ENCODE assay signal across 21 cellular contexts in the genomic region with DNA sequence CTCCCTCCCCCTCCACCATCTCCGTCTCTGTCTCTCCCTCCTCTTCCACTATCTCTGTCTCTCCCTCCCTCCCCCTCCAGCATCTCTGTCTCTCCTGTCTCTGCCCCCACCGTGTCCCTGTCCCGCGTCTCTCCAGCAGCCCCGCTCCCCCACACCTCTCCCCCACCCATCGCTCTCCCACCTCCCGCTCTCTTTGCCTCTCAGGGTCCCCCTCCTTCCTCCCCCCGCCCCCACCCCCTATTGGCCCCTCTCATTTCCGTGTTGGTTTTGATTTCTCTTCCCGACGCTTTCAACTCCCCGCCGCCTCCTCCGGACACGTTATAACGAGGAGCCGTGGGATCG. TPM values are rescaled to one million over a fixed set of nuclear protein-coding genes. Genes with fewer than 3 reads are reported as not detected.
DNase-seq lines count a peak whose midpoint lies in the region; ATAC-seq and TF ChIP-seq lines count a peak whose summit lies in the region.
"Had no signal": no experiment of that assay in that cellular context is flagged by ENCODE, and none has a peak within 500 bp of the region (broad histone marks: within the 10 kb centered on the region; RNA-seq: fewer than 3 reads in every experiment).

No MANE protein-coding gene starts in this region.

- H3K4me2 ChIP-seq in SU-DHL-6 (ENCODE audit: low read depth, low read length, poor library complexity, severe bottlenecking) = peak overlapping the region; percentile 98
- H3K4me2 ChIP-seq: PC-9 had no signal

- H3K36me3 ChIP-seq in SU-DHL-6 (ENCODE audit: low read length) (no peaks in the 10 kb centered on the region), upper lobe of left lung (no peaks in the 10 kb centered on the region)
- H3K36me3 ChIP-seq: esophagus muscularis mucosa, gastrocnemius medialis, pancreas, right lobe of liver, vagina had no signal

- H3K79me2 ChIP-seq in SU-DHL-6 (ENCODE audit: insufficient read depth, low read length) = peaks cover 53% of the 10 kb centered on the region

- peaks cover 5 to 31% (median 20%) of the 10 kb centered on the region in 4 donors for H3K4me1 ChIP-seq in upper lobe of left lung
- H3K4me1 ChIP-seq: gastrocnemius medialis, pancreas, right lobe of liver had no signal

- H3K27me3 ChIP-seq in SU-DHL-6 (ENCODE audit: low read length) (no peaks in the 10 kb centered on the region), upper lobe of left lung (peaks cover 0 to 38% (median 25%) of the 10 kb centered on the region in 4 donors)
- H3K27me3 ChIP-seq: right lobe of liver had no signal

- H3K27ac ChIP-seq in SU-DHL-6 (ENCODE audit: low read depth, low read length) (peak overlapping the region; percentile 99), upper lobe of left lung (no peak overlapping the region)
- H3K27ac ChIP-seq: esophagus muscularis mucosa, gastrocnemius medialis, HL-60, pancreas, PC-9, right lobe of liver, vagina had no signal

- no peak overlapping the region for H2AFZ ChIP-seq in SU-DHL-6 (ENCODE audit: low read depth, low read length, severe bottlenecking)
- H2AFZ ChIP-seq: PC-9 had no signal

- TF ChIP-seq EP300 in upper lobe of left lung (IDR thresholded peaks at IDR 0.05) = no peak

- 2% methylated on average over 13 to 16 of the region's 18 CpGs for WGBS in upper lobe of left lung, 2 donors

- H3K9me2 ChIP-seq in SU-DHL-6 (replicated peaks; ENCODE audit: insufficient read depth, low read length) = no peaks in the 10 kb centered on the region

- H3K4me3 ChIP-seq in SU-DHL-6 (ENCODE audit: insufficient read depth, low read length, poor library complexity, severe bottlenecking) (peak overlapping the region; percentile 73), upper lobe of left lung (no peak overlapping the region)
- H3K4me3 ChIP-seq: esophagus muscularis mucosa, gastrocnemius medialis, pancreas, PC-9, right lobe of liver, vagina had no signal

- peak; percentile 11 for DNase-seq in Right ventricle myocardium inferior (ENCODE audit: missing footprints)
- no peak for DNase-seq in left cardiac atrium
- DNase-seq in glomerular visceral epithelial cell (ENCODE audit: extremely low spot score) = no peak
- DNase-seq in stimulated activated CD4-positive, alpha-beta T cell treated with anti-CD3 and anti-CD28 coated beads, Interleukin-4, amount 100 ng/mL, for 1 hour = no peak
- no peak for DNase-seq in upper lobe of left lung
- DNase-seq: activated CD4-positive, alpha-beta T cell treated with anti-CD3 and anti-CD28 coated beads, Interleukin-2, amount 10 ng/mL, durations not matched to agents 7 days and 5 days; cerebellar nuclear complex; effector memory CD8-positive, alpha-beta T cell; gastrocnemius medialis; GF-D8; kidney glomerular epithelial cell; mesenchymal stem cell; naive B cell; PC-9; right lobe of liver; substantia nigra had no signal

- intact Hi-C loops in Right ventricle myocardium inferior (cut with DNase I) (no loop called here), left cardiac atrium (cut with DNase I) (no loop called here)

- no peaks in the 10 kb centered on the region for H3K9me3 ChIP-seq in SU-DHL-6 (ENCODE audit: insufficient read depth, low read length)
- no peaks in the 10 kb centered on the region for H3K9me3 ChIP-seq in upper lobe of left lung
- H3K9me3 ChIP-seq: esophagus muscularis mucosa, gastrocnemius medialis, pancreas, right lobe of liver, vagina had no signal

- ATAC-seq in Right ventricle myocardium inferior (no peak), left cardiac atrium (no peak), upper lobe of left lung (ENCODE audit: low FRiP score in 2 of 2) (no peak)
- ATAC-seq: effector memory CD8-positive, alpha-beta T cell; gastrocnemius medialis; pancreas; right lobe of liver had no signal

- TF ChIP-seq POLR2A in upper lobe of left lung (IDR thresholded peaks at IDR 0.05) = no peak

- TF ChIP-seq CTCF in SU-DHL-6 (IDR thresholded peaks at IDR 0.05; ENCODE audit: insufficient read depth, low read length, poor library complexity, severe bottlenecking) (no peak), upper lobe of left lung (IDR thresholded peaks at IDR 0.05) (no peak)

- no peaks in the 10 kb centered on the region for H4K20me1 ChIP-seq in SU-DHL-6 (ENCODE audit: low read depth, low read length)

- peak overlapping the region; percentile 100 for H3K9ac ChIP-seq in SU-DHL-6 (ENCODE audit: low read length)

- H3F3A ChIP-seq in SU-DHL-6 (ENCODE audit: insufficient read depth) = peaks cover 51% of the 10 kb centered on the region

RNA-seq across cellular contexts. Expression of gene ERFL, which starts 13.4 kb away (rescaled TPM):
- total RNA-seq in Right ventricle myocardium inferior = not detected
- total RNA-seq in left cardiac atrium = under 1 TPM in 1 of 2 donors, not detected in 1; 0.16 TPM
- total RNA-seq in upper lobe of left lung = 1 to 10 TPM in 2 of 6 donors, under 1 TPM in 3, not detected in 1; 0.20 to 6.3 (median 0.49) TPM
- total RNA-seq: gastrocnemius medialis, right lobe of liver had no signal

RNA-seq across cellular contexts. Expression of gene ARHGEF1, which starts 31.9 kb away (rescaled TPM):
- 31.6 TPM for total RNA-seq in Right ventricle myocardium inferior
- total RNA-seq in left cardiac atrium = 10 to 100 TPM; 47.0 to 59.1 TPM
- 100 to 1,000 TPM; 115 to 731 (median 233) TPM for total RNA-seq in upper lobe of left lung

RNA-seq across cellular contexts. Expression of gene CD79A, which starts 37.8 kb away (rescaled TPM):
- total RNA-seq in Right ventricle myocardium inferior (0.19 TPM), left cardiac atrium (under 1 TPM; 0.24 to 0.68 TPM), upper lobe of left lung (1 to 10 TPM in 4 of 6 donors, under 1 TPM in 1, not detected in 1; 0.76 to 4.7 (median 4.1) TPM)
- total RNA-seq: vagina had no signal

RNA-seq across cellular contexts. Expression of gene RABAC1, which starts 44.2 kb away (rescaled TPM):
- total RNA-seq in Right ventricle myocardium inferior = 68.4 TPM
- total RNA-seq in left cardiac atrium = 100 to 1,000 TPM in 1 of 2 donors, 10 to 100 TPM in 1; 91.4 to 117 TPM
- total RNA-seq in upper lobe of left lung = 100 to 1,000 TPM in 5 of 6 donors, 10 to 100 TPM in 1; 59.7 to 222 (median 163) TPM

RNA-seq across cellular contexts. Expression of gene RPS19, which starts 54.8 kb away (rescaled TPM):
- 717 TPM for total RNA-seq in Right ventricle myocardium inferior
- 100 to 1,000 TPM; 811 to 841 TPM for total RNA-seq in left cardiac atrium
- total RNA-seq in upper lobe of left lung = 1,000 to 10,000 TPM in 5 of 6 donors, 100 to 1,000 TPM in 1; 677 to 2,013 (median 1,382) TPM
